1 cellular context compared by ENCODE assay signal in genomic region chr5:178626484-178627258, GRCh38.
TF ChIP-seq lines count a peak whose summit lies in the region.

CLK4 (minus strand) TSS chr5:178627050; CDS start chr5:178623416, 3,634 bp downstream.

TF ChIP-seq in A549, 52 proteins besides CTCF, POLR2A, EP300 and RAD21 (continued from another document):
- TF ChIP-seq REST (IDR thresholded peaks at IDR 0.05) (peak; percentile 20; the same call in 1 of the 2 replicates), HEYL (CRISPR knock-in tag; IDR thresholded peaks at IDR 0.05) (no peak), ELK1 (IDR thresholded peaks at IDR 0.05; ENCODE audit: low read depth, low read length) (no peak), KDM1A (IDR thresholded peaks at IDR 0.05; ENCODE audit: low read depth) (no peak), SREBF2 (IDR thresholded peaks at IDR 0.05) (no peak), TP53 (CRISPR knock-in tag; IDR thresholded peaks at IDR 0.05) (no peak), E2F6 (IDR thresholded peaks at IDR 0.05; ENCODE audit: borderline replicate concordance, low read depth) (no peak), JUNB (IDR thresholded peaks at IDR 0.05) (no peak), BCL3 (IDR thresholded peaks at IDR 0.05) (peak; percentile 69; the same call in 1 of the 3 replicates), KDM5A (IDR thresholded peaks at IDR 0.05) (0 out of 2 replicates have a peak, but pooled peaks have one; percentile 39), HOXA7 (CRISPR knock-in tag; IDR thresholded peaks at IDR 0.05) (no peak), ESRRA (IDR thresholded peaks at IDR 0.05; ENCODE audit: borderline replicate concordance, low read length) (no peak), HOXB13 (CRISPR knock-in tag; IDR thresholded peaks at IDR 0.05; ENCODE audit: low read depth) (no peak)
